In the genomic region with DNA sequence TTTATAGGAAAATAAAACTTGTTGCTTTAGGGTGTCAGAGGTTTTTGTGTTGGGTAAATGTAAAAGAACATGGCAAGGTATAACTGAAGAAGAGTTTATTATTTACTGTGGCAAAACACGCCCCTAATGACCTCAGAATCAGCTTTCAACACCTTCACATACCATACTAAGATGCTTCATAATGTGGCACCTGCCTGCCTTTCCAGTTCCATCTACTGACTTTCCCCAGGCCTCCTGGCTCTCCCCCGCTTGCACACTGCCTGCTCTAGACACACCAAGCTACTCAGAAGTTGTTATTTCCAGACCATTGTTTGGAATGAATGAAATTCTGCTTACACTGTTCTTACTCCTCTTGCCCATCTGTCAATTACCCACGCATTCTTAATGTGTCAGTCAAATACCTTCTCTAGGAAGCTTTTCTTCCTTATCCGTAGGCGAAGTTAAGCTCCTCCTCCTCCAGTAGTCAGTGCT, we compare ENCODE assay signal across 11 cellular contexts. TPM values are rescaled to one million over a fixed set of nuclear protein-coding genes. Genes with fewer than 3 reads are reported as not detected.
DNase-seq lines count a peak whose midpoint lies in the region; ATAC-seq, FAIRE-seq and TF ChIP-seq lines count a peak whose summit lies in the region.
"Had no signal": no experiment of that assay in that cellular context is flagged by ENCODE, and none has a peak within 500 bp of the region (broad histone marks: within the 10 kb centered on the region; RNA-seq: fewer than 3 reads in every experiment).

No MANE protein-coding gene starts in this region.

- peaks cover 19 to 26% (median 23%) of the 10 kb centered on the region in 11 experiments for H3K27me3 ChIP-seq in BLaER1 treated with 17β-estradiol and CSF1 and Interleukin-3, amounts not matched to agents 10 nM and 100 nM
- H3K27me3 ChIP-seq in bronchial epithelial cell (ENCODE audit: control insufficient read depth, insufficient read depth, low read length) (peaks cover 2% of the 10 kb centered on the region), tibial nerve (peaks cover 0 to 27% of the 10 kb centered on the region in 2 donors), lower lobe of right lung (ENCODE audit: low read depth) (peaks cover 30% of the 10 kb centered on the region)
- H3K27me3 ChIP-seq in naive thymus-derived CD4-positive, alpha-beta T cell (ENCODE audit: control insufficient read depth in 2 of 2, insufficient read depth in 2 of 2, low read length in 2 of 2): no peaks in the 10 kb centered on the region

- H3K36me3 Mint-ChIP-seq in naive thymus-derived CD4-positive, alpha-beta T cell: no peaks in the 10 kb centered on the region

- peak overlapping the region in 6 of 11 experiments; percentile 83 to 96 (median 94); a peak in 10 of 22 replicates for H3K4me2 ChIP-seq in BLaER1 treated with 17β-estradiol and CSF1 and Interleukin-3, amounts not matched to agents 10 nM and 100 nM

- no peak overlapping the region for H3K4me3 ChIP-seq in BLaER1 treated with 17β-estradiol and CSF1 and Interleukin-3, amounts not matched to agents 10 nM and 100 nM
- H3K4me3 ChIP-seq in bronchial epithelial cell (ENCODE audit: low read depth, low read length) (no peak overlapping the region), tibial nerve (no peak overlapping the region), lower lobe of right lung (no peak overlapping the region)
- no peak overlapping the region for H3K4me3 ChIP-seq in naive thymus-derived CD4-positive, alpha-beta T cell (ENCODE audit: low read length)

- peak overlapping the region in 6 of 10 donors; percentile 0 to 31 (median 8) for H3K4me3 Mint-ChIP-seq in naive thymus-derived CD4-positive, alpha-beta T cell

- H3K9ac ChIP-seq in BLaER1 treated with 17β-estradiol and CSF1 and Interleukin-3, amounts not matched to agents 10 nM and 100 nM: no peak overlapping the region

- H3K4me1 Mint-ChIP-seq in naive thymus-derived CD4-positive, alpha-beta T cell: peaks cover 0 to 13% (median 5%) of the 10 kb centered on the region in 7 donors

- no peaks in the 10 kb centered on the region; a peak in 1 of 22 replicates for H4K20me1 ChIP-seq in BLaER1 treated with 17β-estradiol and CSF1 and Interleukin-3, amounts not matched to agents 10 nM and 100 nM

- ATAC-seq in naive thymus-derived CD4-positive, alpha-beta T cell: no peak
- ATAC-seq in GM21423 (IDR thresholded peaks at IDR 0.05; ENCODE audit: unreplicated experiment) (no peak), HG03025 (IDR thresholded peaks at IDR 0.05; ENCODE audit: low FRiP score, unreplicated experiment) (no peak), lower lobe of right lung (no peak)

- TF ChIP-seq CTCF in bronchial epithelial cell (IDR thresholded peaks at IDR 0.05; ENCODE audit: insufficient read depth, low read length, severe bottlenecking) (no peak), tibial nerve (IDR thresholded peaks at IDR 0.05) (no peak), lower lobe of right lung (IDR thresholded peaks at IDR 0.05) (no peak)

- H3K27ac ChIP-seq in BLaER1 treated with 17β-estradiol and CSF1 and Interleukin-3, amounts not matched to agents 10 nM and 100 nM: no peak overlapping the region
- no peak overlapping the region for H3K27ac ChIP-seq in naive thymus-derived CD4-positive, alpha-beta T cell (ENCODE audit: low read depth, low read length)
- H3K27ac ChIP-seq in tibial nerve (no peak overlapping the region), lower lobe of right lung (no peak overlapping the region)
- H3K27ac ChIP-seq: SK-N-MC, spleen had no signal

- H3K27ac Mint-ChIP-seq in naive thymus-derived CD4-positive, alpha-beta T cell: no peak overlapping the region

- no peak for FAIRE-seq in bronchial epithelial cell (lab: Jason Lieb, UNC)

- intact Hi-C loops in naive thymus-derived CD4-positive, alpha-beta T cell (cut with micrococcal nuclease): loop anchor here in 1 of 2 donors (5.0 kb wide), 2 partner anchors 65 to 175 kb away; no protein-coding TSS in a partner anchor
- intact Hi-C loops in lower lobe of right lung (cut with DNase I): no loop called here

- TF ChIP-seq POLR2A in tibial nerve (IDR thresholded peaks at IDR 0.05): no peak

- H3K36me3 ChIP-seq in BLaER1 treated with 17β-estradiol and CSF1 and Interleukin-3, amounts not matched to agents 10 nM and 100 nM: no peaks in the 10 kb centered on the region
- H3K36me3 ChIP-seq in bronchial epithelial cell (ENCODE audit: control insufficient read depth, insufficient read depth, low read length) (no peaks in the 10 kb centered on the region), tibial nerve (peaks cover 0 to 3% (median 0%) of the 10 kb centered on the region in 3 donors), lower lobe of right lung (no peaks in the 10 kb centered on the region)
- no peaks in the 10 kb centered on the region for H3K36me3 ChIP-seq in naive thymus-derived CD4-positive, alpha-beta T cell (ENCODE audit: control insufficient read depth in 2 of 3, insufficient read depth in 3 of 3, low read length in 3 of 3)
- H3K36me3 ChIP-seq: spleen had no signal

- H3K27me3 Mint-ChIP-seq in naive thymus-derived CD4-positive, alpha-beta T cell: peaks cover 27 to 40% (median 34%) of the 10 kb centered on the region in 5 donors

- CTCF ChIA-PET in naive thymus-derived CD4-positive, alpha-beta T cell (lab: Charles Lee): interaction anchor here (0.6 kb wide), 1 partner anchor 32 kb away, joined by 3 read pairs; no protein-coding TSS in a partner anchor

- POLR2A ChIA-PET in naive thymus-derived CD4-positive, alpha-beta T cell (lab: Charles Lee): no interaction called here

- peak; percentile 49 for DNase-seq in HPDE6-E6E7 (ENCODE audit: extremely low spot score)
- DNase-seq in bronchial epithelial cell (ENCODE audit: low read depth): peak; percentile 56
- no peak for DNase-seq in naive thymus-derived CD4-positive, alpha-beta T cell
- no peak for DNase-seq in tibial nerve (ENCODE audit: low spot score in 2 of 2)
- no peak for DNase-seq in lower lobe of right lung
- DNase-seq: NCI-H526 treated with DMSO at 0.1 percent for 48 hours, spleen had no signal

- 86 to 88% methylated on average over 5 of the region's 5 CpGs for WGBS in tibial nerve, 2 donors

- no peaks in the 10 kb centered on the region for H3K9me3 Mint-ChIP-seq in naive thymus-derived CD4-positive, alpha-beta T cell

- TF ChIP-seq EP300 in tibial nerve (IDR thresholded peaks at IDR 0.05): no peak

- H3K4me1 ChIP-seq in BLaER1 treated with 17β-estradiol and CSF1 and Interleukin-3, amounts not matched to agents 10 nM and 100 nM: peaks cover 0 to 26% (median 21%) of the 10 kb centered on the region in 10 experiments; a peak in 16 of 20 replicates
- no peaks in the 10 kb centered on the region for H3K4me1 ChIP-seq in naive thymus-derived CD4-positive, alpha-beta T cell (ENCODE audit: control insufficient read depth in 2 of 2, insufficient read depth in 2 of 2, low read length in 2 of 2)
- H3K4me1 ChIP-seq in tibial nerve (peaks cover 0 to 15% (median 4%) of the 10 kb centered on the region in 4 donors), lower lobe of right lung (peaks cover 7% of the 10 kb centered on the region)

- no peaks in the 10 kb centered on the region for H3K9me3 ChIP-seq in BLaER1 treated with 17β-estradiol and CSF1 and Interleukin-3, amounts not matched to agents 10 nM and 100 nM (replicated peaks in 1 of 11)
- no peaks in the 10 kb centered on the region for H3K9me3 ChIP-seq in naive thymus-derived CD4-positive, alpha-beta T cell (ENCODE audit: control insufficient read depth in 2 of 3, low read length in 3 of 3)
- H3K9me3 ChIP-seq in tibial nerve (peaks cover 0 to 10% (median 0%) of the 10 kb centered on the region in 4 donors), lower lobe of right lung (no peaks in the 10 kb centered on the region)
- H3K9me3 ChIP-seq: spleen had no signal

RNA-seq across cellular contexts. Expression of a gene that starts 1.8 kb away (rescaled TPM):
- 2.4 and 2.6 TPM in 2 replicates for total RNA-seq in bronchial epithelial cell
- 10 to 100 TPM in 1 of 5 experiments, 1 to 10 TPM in 4; 3.6 to 11.6 (median 8.6) TPM for total RNA-seq in naive thymus-derived CD4-positive, alpha-beta T cell
- under 1 TPM; 0.66 to 0.78 TPM for polyA plus RNA-seq in naive thymus-derived CD4-positive, alpha-beta T cell
- 10 to 100 TPM in 2 of 4 donors, 1 to 10 TPM in 2; 9.2 to 18.2 (median 11.4) TPM for total RNA-seq in tibial nerve
- total RNA-seq in lower lobe of right lung: 5.9 TPM

Comparison
In these comparisons a context has a peak if more than half of its experiments do, and no peak if none do; other contexts are left out.
1. DNase-seq: peak in HPDE6-E6E7 (single experiment) and bronchial epithelial cell (single experiment); none in naive thymus-derived CD4-positive, alpha-beta T cell (0 of 9), tibial nerve (0 of 2) and lower lobe of right lung (single experiment).